ENCODE assay signal across 1 cellular context in genomic region chr5:80466669-80467485, GRCh38.
TF ChIP-seq lines count a peak whose summit lies in the region.

No MANE protein-coding gene starts in this region.

TF ChIP-seq in GM23338, 12 proteins besides CTCF, POLR2A, EP300 and RAD21:
- TF ChIP-seq CREB1 (CRISPR knock-in tag; IDR thresholded peaks at IDR 0.05; ENCODE audit: low read depth) (no peak), POLR2AphosphoS5 (IDR thresholded peaks at IDR 0.05; ENCODE audit: low read depth) (no peak), REST (IDR thresholded peaks at IDR 0.05; ENCODE audit: unreplicated experiment) (no peak), EZH2 (IDR thresholded peaks at IDR 0.05; ENCODE audit: low read depth, unreplicated experiment) (no peak), STAT1 (IDR thresholded peaks at IDR 0.05; ENCODE audit: unreplicated experiment) (no peak), ZNF331 (CRISPR knock-in tag; IDR thresholded peaks at IDR 0.05; ENCODE audit: low read depth) (no peak), EZH2phosphoT487 (IDR thresholded peaks at IDR 0.05; ENCODE audit: unreplicated experiment) (no peak), NANOG (IDR thresholded peaks at IDR 0.05; ENCODE audit: borderline replicate concordance) (no peak), ZNF114 (CRISPR knock-in tag; IDR thresholded peaks at IDR 0.05) (no peak), JUNB (IDR thresholded peaks at IDR 0.05; ENCODE audit: unreplicated experiment) (no peak)
- TF ChIP-seq, protein P1, sequence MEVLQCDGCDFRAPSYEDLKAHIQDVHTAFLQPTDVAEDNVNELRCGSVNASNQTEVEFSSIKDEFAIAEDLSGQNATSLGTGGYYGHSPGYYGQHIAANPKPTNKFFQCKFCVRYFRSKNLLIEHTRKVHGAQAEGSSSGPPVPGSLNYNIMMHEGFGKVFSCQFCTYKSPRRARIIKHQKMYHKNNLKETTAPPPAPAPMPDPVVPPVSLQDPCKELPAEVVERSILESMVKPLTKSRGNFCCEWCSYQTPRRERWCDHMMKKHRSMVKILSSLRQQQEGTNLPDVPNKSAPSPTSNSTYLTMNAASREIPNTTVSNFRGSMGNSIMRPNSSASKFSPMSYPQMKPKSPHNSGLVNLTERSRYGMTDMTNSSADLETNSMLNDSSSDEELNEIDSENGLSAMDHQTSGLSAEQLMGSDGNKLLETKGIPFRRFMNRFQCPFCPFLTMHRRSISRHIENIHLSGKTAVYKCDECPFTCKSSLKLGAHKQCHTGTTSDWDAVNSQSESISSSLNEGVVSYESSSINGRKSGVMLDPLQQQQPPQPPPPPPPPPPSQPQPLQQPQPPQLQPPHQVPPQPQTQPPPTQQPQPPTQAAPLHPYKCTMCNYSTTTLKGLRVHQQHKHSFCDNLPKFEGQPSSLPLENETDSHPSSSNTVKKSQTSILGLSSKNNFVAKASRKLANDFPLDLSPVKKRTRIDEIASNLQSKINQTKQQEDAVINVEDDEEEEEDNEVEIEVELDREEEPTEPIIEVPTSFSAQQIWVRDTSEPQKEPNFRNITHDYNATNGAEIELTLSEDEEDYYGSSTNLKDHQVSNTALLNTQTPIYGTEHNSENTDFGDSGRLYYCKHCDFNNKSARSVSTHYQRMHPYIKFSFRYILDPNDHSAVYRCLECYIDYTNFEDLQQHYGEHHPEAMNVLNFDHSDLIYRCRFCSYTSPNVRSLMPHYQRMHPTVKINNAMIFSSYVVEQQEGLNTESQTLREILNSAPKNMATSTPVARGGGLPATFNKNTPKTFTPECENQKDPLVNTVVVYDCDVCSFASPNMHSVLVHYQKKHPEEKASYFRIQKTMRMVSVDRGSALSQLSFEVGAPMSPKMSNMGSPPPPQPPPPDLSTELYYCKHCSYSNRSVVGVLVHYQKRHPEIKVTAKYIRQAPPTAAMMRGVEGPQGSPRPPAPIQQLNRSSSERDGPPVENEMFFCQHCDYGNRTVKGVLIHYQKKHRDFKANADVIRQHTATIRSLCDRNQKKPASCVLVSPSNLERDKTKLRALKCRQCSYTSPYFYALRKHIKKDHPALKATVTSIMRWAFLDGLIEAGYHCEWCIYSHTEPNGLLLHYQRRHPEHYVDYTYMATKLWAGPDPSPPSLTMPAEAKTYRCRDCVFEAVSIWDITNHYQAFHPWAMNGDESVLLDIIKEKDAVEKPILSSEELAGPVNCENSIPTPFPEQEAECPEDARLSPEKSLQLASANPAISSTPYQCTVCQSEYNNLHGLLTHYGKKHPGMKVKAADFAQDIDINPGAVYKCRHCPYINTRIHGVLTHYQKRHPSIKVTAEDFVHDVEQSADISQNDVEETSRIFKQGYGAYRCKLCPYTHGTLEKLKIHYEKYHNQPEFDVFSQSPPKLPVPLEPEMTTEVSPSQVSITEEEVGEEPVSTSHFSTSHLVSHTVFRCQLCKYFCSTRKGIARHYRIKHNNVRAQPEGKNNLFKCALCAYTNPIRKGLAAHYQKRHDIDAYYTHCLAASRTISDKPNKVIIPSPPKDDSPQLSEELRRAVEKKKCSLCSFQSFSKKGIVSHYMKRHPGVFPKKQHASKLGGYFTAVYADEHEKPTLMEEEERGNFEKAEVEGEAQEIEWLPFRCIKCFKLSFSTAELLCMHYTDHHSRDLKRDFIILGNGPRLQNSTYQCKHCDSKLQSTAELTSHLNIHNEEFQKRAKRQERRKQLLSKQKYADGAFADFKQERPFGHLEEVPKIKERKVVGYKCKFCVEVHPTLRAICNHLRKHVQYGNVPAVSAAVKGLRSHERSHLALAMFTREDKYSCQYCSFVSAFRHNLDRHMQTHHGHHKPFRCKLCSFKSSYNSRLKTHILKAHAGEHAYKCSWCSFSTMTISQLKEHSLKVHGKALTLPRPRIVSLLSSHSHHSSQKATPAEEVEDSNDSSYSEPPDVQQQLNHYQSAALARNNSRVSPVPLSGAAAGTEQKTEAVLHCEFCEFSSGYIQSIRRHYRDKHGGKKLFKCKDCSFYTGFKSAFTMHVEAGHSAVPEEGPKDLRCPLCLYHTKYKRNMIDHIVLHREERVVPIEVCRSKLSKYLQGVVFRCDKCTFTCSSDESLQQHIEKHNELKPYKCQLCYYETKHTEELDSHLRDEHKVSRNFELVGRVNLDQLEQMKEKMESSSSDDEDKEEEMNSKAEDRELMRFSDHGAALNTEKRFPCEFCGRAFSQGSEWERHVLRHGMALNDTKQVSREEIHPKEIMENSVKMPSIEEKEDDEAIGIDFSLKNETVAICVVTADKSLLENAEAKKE (CRISPR knock-in tag; IDR thresholded peaks at IDR 0.05) = no peak
- TF ChIP-seq, protein P2, sequence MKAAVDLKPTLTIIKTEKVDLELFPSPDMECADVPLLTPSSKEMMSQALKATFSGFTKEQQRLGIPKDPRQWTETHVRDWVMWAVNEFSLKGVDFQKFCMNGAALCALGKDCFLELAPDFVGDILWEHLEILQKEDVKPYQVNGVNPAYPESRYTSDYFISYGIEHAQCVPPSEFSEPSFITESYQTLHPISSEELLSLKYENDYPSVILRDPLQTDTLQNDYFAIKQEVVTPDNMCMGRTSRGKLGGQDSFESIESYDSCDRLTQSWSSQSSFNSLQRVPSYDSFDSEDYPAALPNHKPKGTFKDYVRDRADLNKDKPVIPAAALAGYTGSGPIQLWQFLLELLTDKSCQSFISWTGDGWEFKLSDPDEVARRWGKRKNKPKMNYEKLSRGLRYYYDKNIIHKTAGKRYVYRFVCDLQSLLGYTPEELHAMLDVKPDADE (IDR thresholded peaks at IDR 0.05) = no peak
